In the genomic region with DNA sequence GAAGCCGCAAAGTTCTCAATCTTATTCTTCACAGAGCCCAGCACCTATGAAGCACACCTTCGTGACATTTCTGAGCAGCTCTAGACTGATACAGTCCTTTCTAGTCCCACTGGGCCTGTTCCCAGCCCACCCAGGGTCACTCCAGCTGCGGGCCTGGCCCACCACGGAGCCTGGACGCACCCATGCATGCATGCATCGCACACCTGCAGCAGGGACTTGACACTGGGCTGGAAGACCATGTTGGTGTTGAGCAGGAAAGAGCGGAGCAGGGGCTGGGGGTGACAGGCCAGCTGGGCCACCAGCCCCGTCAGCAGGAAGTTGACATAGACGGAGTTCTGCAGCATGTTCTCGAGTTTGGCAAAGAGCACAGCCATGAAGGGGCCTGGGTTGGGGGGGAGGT, we compare ENCODE assay signal across 2 cellular contexts.
TF ChIP-seq lines count a peak whose summit lies in the region.

No MANE protein-coding gene starts in this region.

TF ChIP-seq in HepG2, 621 proteins besides CTCF, POLR2A, EP300 and RAD21:
- TF ChIP-seq AGO2 (optimal IDR thresholded peaks at IDR 0.05; ENCODE audit: low read depth, low read length) (peak; percentile 36), KLF15 (CRISPR knock-in tag; IDR thresholded peaks at IDR 0.05; ENCODE audit: borderline replicate concordance) (no peak)

TF ChIP-seq in GM12891, 5 proteins besides CTCF, POLR2A, EP300 and RAD21:
- TF ChIP-seq POLR2AphosphoS5 (IDR thresholded peaks at IDR 0.05; ENCODE audit: low read depth, low read length) (no peak), TAF1 (IDR thresholded peaks at IDR 0.05; ENCODE audit: low read depth, low read length) (no peak), POU2F2 (IDR thresholded peaks at IDR 0.05; ENCODE audit: low read depth, low read length) (no peak), PAX5 (IDR thresholded peaks at IDR 0.05; ENCODE audit: insufficient read depth, low read length, severe bottlenecking) (no peak), SPI1 (IDR thresholded peaks at IDR 0.05; ENCODE audit: low read depth, low read length) (no peak)
